ENCODE assay signal across 17 cellular contexts in the genomic region with DNA sequence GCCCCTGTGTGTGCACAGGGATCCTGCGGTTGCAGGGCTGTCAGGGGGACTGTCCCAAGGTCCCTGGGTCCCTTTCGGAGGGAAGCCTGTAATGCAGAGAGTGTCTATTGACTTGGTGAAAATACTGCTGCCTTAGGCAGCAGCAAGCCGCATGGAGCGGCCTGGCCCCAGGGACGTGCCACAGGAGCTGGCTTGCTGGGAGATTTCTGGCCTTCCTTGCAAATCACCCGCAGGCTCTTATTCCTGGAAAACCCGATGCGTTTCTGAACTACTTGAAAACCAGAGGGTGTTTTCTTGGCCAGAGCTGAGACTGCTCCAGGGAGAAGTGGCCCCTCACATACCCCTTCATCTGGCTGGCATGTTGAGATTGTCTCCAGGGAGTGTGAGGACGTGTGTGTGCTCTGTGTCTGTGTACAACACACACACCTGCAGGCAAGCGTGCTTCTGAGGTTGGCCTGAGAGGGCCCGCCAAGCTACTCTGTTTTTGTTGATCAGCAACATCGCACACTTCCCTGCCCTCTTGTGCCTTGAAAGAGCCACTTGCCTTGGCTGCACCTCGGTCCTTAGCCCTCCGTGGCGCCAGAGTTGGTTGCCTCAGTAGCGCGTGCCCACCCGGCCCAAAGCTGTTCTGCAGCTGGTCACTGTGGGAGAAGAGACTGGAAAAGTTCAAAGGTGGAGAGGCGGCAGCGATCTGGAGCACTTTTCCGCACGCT. TPM values are rescaled to one million over a fixed set of nuclear protein-coding genes. Genes with fewer than 3 reads are reported as not detected.
"Had no signal": no experiment of that assay in that cellular context is flagged by ENCODE, and none has a peak within 500 bp of the region (broad histone marks: within the 10 kb centered on the region; RNA-seq: fewer than 3 reads in every experiment).

No MANE protein-coding gene starts in this region.

- DNase-seq: activated CD4-positive, alpha-beta memory T cell treated with anti-CD3 and anti-CD28 coated beads, Interleukin-2, amount 10 ng/mL, durations not matched to agents 7 days and 5 days; activated CD4-positive, alpha-beta T cell treated with anti-CD3 and anti-CD28 coated beads for 4 hours; activated T-cell treated with anti-CD3 and anti-CD28 coated beads, Interleukin-2, amount 50 U/mL, for 24 hours; heart right ventricle; left colon; mucosa of descending colon; naive thymus-derived CD8-positive, alpha-beta T cell; posterior cingulate gyrus; SIG-M5; stimulated activated CD4-positive, alpha-beta T cell treated with anti-CD3 and anti-CD28 coated beads, Interleukin-4, amount 100 ng/mL, for 24 hours; stimulated activated naive CD4-positive, alpha-beta T cell treated with Interleukin-2 at 50 U/mL for 16 hours; T-helper 17 cell had no signal

- H3K36me3 ChIP-seq: gastroesophageal sphincter, heart right ventricle, suprapubic skin had no signal

- ATAC-seq: gastroesophageal sphincter, left colon, mucosa of descending colon, T-helper 17 cell had no signal

- H3K4me3 ChIP-seq: gastroesophageal sphincter, heart right ventricle, mucosa of descending colon, skin epidermis, suprapubic skin had no signal

- H3K9me3 ChIP-seq: gastroesophageal sphincter, heart right ventricle, mucosa of descending colon, suprapubic skin had no signal

- H3K27ac ChIP-seq: gastroesophageal sphincter, skin epidermis, suprapubic skin had no signal

- H3K4me1 ChIP-seq: gastroesophageal sphincter, suprapubic skin had no signal

RNA-seq across cellular contexts. Expression of a gene that starts 10.5 kb away (rescaled TPM):
- total RNA-seq: naive thymus-derived CD8-positive, alpha-beta T cell; T-helper 17 cell had no signal

RNA-seq across cellular contexts. Expression of a gene that starts 58.3 kb away (rescaled TPM):
- total RNA-seq: activated CD4-positive, alpha-beta memory T cell treated with anti-CD3 and anti-CD28 coated beads, Interleukin-2, amount 10 ng/mL, durations not matched to agents 7 days and 5 days; bronchial epithelial cell; chondrocyte; gastroesophageal sphincter; heart right ventricle; left colon; mucosa of descending colon; naive thymus-derived CD8-positive, alpha-beta T cell; suprapubic skin; T-helper 17 cell had no signal
